Comparison of ENCODE assay signal across 8 cellular contexts in the genomic region with DNA sequence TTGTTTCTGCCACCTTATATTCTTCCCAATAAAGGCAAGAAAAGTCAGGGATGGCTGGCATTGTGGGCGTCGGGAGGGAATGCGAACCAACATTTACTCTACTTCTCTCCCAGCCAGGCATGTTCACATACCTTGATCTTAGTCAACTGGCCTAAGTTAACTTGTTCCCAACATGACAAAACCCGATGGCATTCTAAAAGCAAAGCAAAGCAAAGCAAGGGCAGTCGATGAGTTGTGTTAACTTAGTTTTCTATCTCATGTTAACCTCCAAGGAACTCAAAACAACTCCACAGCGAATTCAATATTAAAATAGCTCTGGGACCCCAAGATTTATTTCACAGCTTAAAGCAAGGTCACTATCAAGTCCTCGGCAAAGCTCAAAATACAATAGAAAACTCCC. TPM values are rescaled to one million over a fixed set of nuclear protein-coding genes. Genes with fewer than 3 reads are reported as not detected.
DNase-seq lines count a peak whose midpoint lies in the region; FAIRE-seq and TF ChIP-seq lines count a peak whose summit lies in the region.

No MANE protein-coding gene starts in this region.

- in situ Hi-C loops in GM23248 (cut with MboI): no loop called here

- H3K4me2 ChIP-seq in GM23248 (ENCODE audit: unreplicated experiment) (peak overlapping the region; percentile 92), SU-DHL-6 (ENCODE audit: low read depth, low read length, poor library complexity, severe bottlenecking) (peak overlapping the region; percentile 96)

- no peak for TF ChIP-seq CTCF in SU-DHL-6 (IDR thresholded peaks at IDR 0.05; ENCODE audit: insufficient read depth, low read length, poor library complexity, severe bottlenecking)
- no peak for TF ChIP-seq CTCF in fibroblast of the aortic adventitia (IDR thresholded peaks at IDR 0.05; ENCODE audit: insufficient read depth, low read length)

- H4K20me1 ChIP-seq in GM23248 (ENCODE audit: insufficient read depth) (peaks cover 6% of the 10 kb centered on the region; the same call in 1 of the 2 replicates), SU-DHL-6 (ENCODE audit: low read depth, low read length) (peaks cover 28% of the 10 kb centered on the region)

- H3K36me3 ChIP-seq in GM23248 (ENCODE audit: low read depth) (no peaks in the 10 kb centered on the region), SU-DHL-6 (ENCODE audit: low read length) (0 out of 2 replicates have a peak, but pooled peaks cover 2% of the 10 kb centered on the region)

- H3K9ac ChIP-seq in GM23248 (peak overlapping the region; percentile 88), SU-DHL-6 (ENCODE audit: low read length) (peak overlapping the region; percentile 84)

- H3K79me2 ChIP-seq in GM23248 (ENCODE audit: insufficient read depth): peaks cover 86% of the 10 kb centered on the region
- peaks cover 52% of the 10 kb centered on the region for H3K79me2 ChIP-seq in SU-DHL-6 (ENCODE audit: insufficient read depth, low read length)

- H3K4me3 ChIP-seq in GM23248 (peak overlapping the region; percentile 87), SU-DHL-6 (ENCODE audit: insufficient read depth, low read length, poor library complexity, severe bottlenecking) (peak overlapping the region; percentile 98), fibroblast of the aortic adventitia (ENCODE audit: low read depth, low read length) (peak overlapping the region; percentile 81), skeletal muscle cell (ENCODE audit: low read depth, low read length) (peak overlapping the region; percentile 86)

- H2AFZ ChIP-seq in GM23248 (peak overlapping the region; percentile 85; the same call in 1 of the 2 replicates), SU-DHL-6 (ENCODE audit: low read depth, low read length, severe bottlenecking) (peak overlapping the region; percentile 85)

- H3K9me3 ChIP-seq in GM23248 (ENCODE audit: low read depth): no peaks in the 10 kb centered on the region
- no peaks in the 10 kb centered on the region for H3K9me3 ChIP-seq in SU-DHL-6 (ENCODE audit: insufficient read depth, low read length)

- H3F3A ChIP-seq in GM23248 (ENCODE audit: insufficient read depth) (peaks cover 22% of the 10 kb centered on the region), SU-DHL-6 (ENCODE audit: insufficient read depth) (peaks cover 9% of the 10 kb centered on the region; the same call in 1 of the 2 replicates)

- 70 to 71% methylated on average over 7 of the region's 7 CpGs for WGBS in GM23248 (ENCODE audit: low coverage in 1 of 2, low lambda C conversion rate in 2 of 2, missing lambda C conversion rate in 2 of 2), 2 experiments

- TF ChIP-seq POLR2A in GM12891 (IDR thresholded peaks at IDR 0.05; ENCODE audit: low read depth, low read length) (no peak), GM12892 (IDR thresholded peaks at IDR 0.05; ENCODE audit: low read depth, low read length) (no peak)

- peaks cover 37% of the 10 kb centered on the region for H3K4me1 ChIP-seq in GM23248 (ENCODE audit: insufficient read depth)

- H3K27ac ChIP-seq in GM23248 (peak overlapping the region; percentile 7; the same call in 1 of the 2 replicates), SU-DHL-6 (ENCODE audit: low read depth, low read length) (no peak overlapping the region)

- no peaks in the 10 kb centered on the region for H3K9me2 ChIP-seq in GM23248 (ENCODE audit: insufficient read depth)
- no peaks in the 10 kb centered on the region for H3K9me2 ChIP-seq in SU-DHL-6 (replicated peaks; ENCODE audit: insufficient read depth, low read length)

- no peak for FAIRE-seq in GM12891 (lab: Jason Lieb, UNC)
- no peak for FAIRE-seq in GM12892 (lab: Jason Lieb, UNC)

- DNase-seq in GM23248 (peak; percentile 47), fibroblast of the aortic adventitia (ENCODE audit: low read depth) (no peak), skeletal muscle cell (ENCODE audit: low read depth) (no peak), GM12891 (ENCODE audit: insufficient read length, low spot score) (no peak), GM12892 (ENCODE audit: insufficient read length) (no peak), GOT3 (lab: John Stamatoyannopoulos, UW) (no peak), NCI-H2196 (lab: John Stamatoyannopoulos, UW; ENCODE audit: unreplicated experiment) (no peak)

- H3K27me3 ChIP-seq in GM23248 (replicated peaks; ENCODE audit: insufficient read depth) (no peaks in the 10 kb centered on the region), SU-DHL-6 (ENCODE audit: low read length) (no peaks in the 10 kb centered on the region)

TF ChIP-seq in GM12891, 5 proteins besides CTCF, POLR2A, EP300 and RAD21:
- no peak for TF ChIP-seq TAF1 (IDR thresholded peaks at IDR 0.05; ENCODE audit: low read depth, low read length)
- no peak for TF ChIP-seq POLR2AphosphoS5 (IDR thresholded peaks at IDR 0.05; ENCODE audit: low read depth, low read length)
- TF ChIP-seq SPI1 (IDR thresholded peaks at IDR 0.05; ENCODE audit: low read depth, low read length): no peak
- no peak for TF ChIP-seq POU2F2 (IDR thresholded peaks at IDR 0.05; ENCODE audit: low read depth, low read length)
- TF ChIP-seq PAX5 (IDR thresholded peaks at IDR 0.05; ENCODE audit: insufficient read depth, low read length, severe bottlenecking): no peak

RNA-seq across cellular contexts. Expression of a gene that starts 1.2 kb away (rescaled TPM):
- total RNA-seq in GM23248 (2014; rRNA removed; shearing (Covaris generic)): 57.8 and 70.4 TPM in 2 replicates
- 12.3 and 12.8 TPM in 2 replicates for polyA plus RNA-seq in GM23248 (2016; fragmentation: Nextera tagmentation; extraction: Ambion mirVana)
- 19.4 and 55.4 TPM in 2 replicates for total RNA-seq in fibroblast of the aortic adventitia (ENCODE audit: low replicate concordance)
- polyA plus RNA-seq in GM12891 (2012; ENCODE audit: low read depth, missing spikeins): 23.7 TPM
- 19.3 TPM for polyA plus RNA-seq in GM12892 (2012; ENCODE audit: missing spikeins)
